In the genomic region with DNA sequence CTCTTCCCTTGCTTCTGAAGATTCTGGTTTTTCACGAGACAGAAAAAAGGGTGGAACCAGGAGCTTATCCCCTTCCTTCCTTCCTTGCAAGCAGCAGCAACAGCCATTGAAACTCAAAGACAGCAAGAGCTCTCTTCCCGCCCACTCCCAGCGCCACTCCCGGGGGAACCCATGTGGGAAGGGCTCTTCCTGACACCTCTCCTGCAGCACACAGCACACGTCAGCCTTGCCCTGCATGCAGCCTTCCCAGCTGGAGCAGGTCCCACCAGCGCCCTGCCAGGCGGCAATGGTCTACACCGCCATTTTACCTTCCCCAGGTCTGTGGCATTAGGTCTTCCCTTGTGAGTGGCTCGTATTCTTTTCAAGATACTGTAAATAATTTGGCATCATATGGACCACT, we compare ENCODE assay signal across 18 cellular contexts.
"Had no signal": no experiment of that assay in that cellular context is flagged by ENCODE, and none has a peak within 500 bp of the region (broad histone marks: within the 10 kb centered on the region; RNA-seq: fewer than 3 reads in every experiment).

No MANE protein-coding gene starts in this region.

- DNase-seq: effector memory CD4-positive, alpha-beta T cell; islet precursor cell; mesenchymal stem cell; midbrain; occipital lobe; pancreas; right lobe of liver; stimulated activated CD4-positive, alpha-beta T cell treated with anti-CD3 and anti-CD28 coated beads, Interleukin-4, amount 100 ng/mL, for 24 hours; testis had no signal

- ATAC-seq: esophagus mucosa; gastroesophageal sphincter; left lobe of liver; natural killer cell treated with Interleukin-12 subunit alpha and Interleukin-12 subunit beta and Interleukin-15 and Interleukin-18, amount 100 ng/mL, for 72 hours; pancreas; right lobe of liver; stimulated activated memory B cell treated with anti-CD40 and anti-IgM and Interleukin-4, amounts not matched to agents 10 μg/mL and 1 μg/mL and 100 μg/mL, for 72 hours had no signal

- H3K4me1 ChIP-seq: neural progenitor cell, pancreas, right lobe of liver, testis had no signal

- H3K9me3 ChIP-seq: pancreas, testis had no signal

- H3K4me2 ChIP-seq: neural progenitor cell had no signal

- H3K27ac ChIP-seq: gastroesophageal sphincter, neural progenitor cell, pancreas, right lobe of liver, testis, tibial nerve had no signal

- H3K36me3 ChIP-seq: gastroesophageal sphincter, neural progenitor cell, pancreas, right lobe of liver had no signal

- H3K4me3 ChIP-seq: gastroesophageal sphincter, lung, neural progenitor cell, pancreas, right lobe of liver, testis, tibial nerve had no signal

- H3K27me3 ChIP-seq: gastroesophageal sphincter, neural progenitor cell, pancreas, right lobe of liver, testis, tibial nerve had no signal

- H3K9ac ChIP-seq: neural progenitor cell had no signal

- FAIRE-seq: endometrium, pancreas had no signal
